Comparison of ENCODE assay signal across 17 cellular contexts in the genomic region with DNA sequence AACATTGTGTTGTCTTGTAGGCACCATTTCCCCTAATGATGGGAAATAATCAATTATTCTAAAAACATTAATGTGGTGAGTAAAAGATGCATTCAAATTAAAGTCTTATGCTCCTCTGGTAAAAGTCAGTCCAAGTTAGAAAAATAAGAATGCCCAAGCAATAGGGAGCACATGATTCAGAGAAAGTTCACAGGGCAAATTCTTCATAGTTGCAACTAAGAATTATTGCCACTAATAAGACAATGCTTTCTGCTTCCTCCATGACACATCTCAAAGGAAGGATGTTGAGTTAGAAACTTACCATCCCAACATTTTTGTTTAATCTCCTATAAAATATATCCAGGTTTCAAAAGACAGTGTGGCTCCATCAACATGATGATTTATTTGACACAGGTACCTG. TPM values are rescaled to one million over a fixed set of nuclear protein-coding genes. Genes with fewer than 3 reads are reported as not detected.
DNase-seq lines count a peak whose midpoint lies in the region; ATAC-seq and TF ChIP-seq lines count a peak whose summit lies in the region.
"Had no signal": no experiment of that assay in that cellular context is flagged by ENCODE, and none has a peak within 500 bp of the region (broad histone marks: within the 10 kb centered on the region; RNA-seq: fewer than 3 reads in every experiment).

No MANE protein-coding gene starts in this region.

- H3K27ac Mint-ChIP-seq in HFFc6 = peak overlapping the region; percentile 51
- H3K27ac Mint-ChIP-seq: CD14-positive monocyte; CD4-positive, alpha-beta memory T cell; H9 had no signal

- DNase-seq in EL = peak; percentile 52
- peak; percentile 33 for DNase-seq in HFFc6
- DNase-seq in choroid plexus epithelial cell (ENCODE audit: low read depth) = peak; percentile 31
- no peak for DNase-seq in NCI-H1417 treated with DMSO at 0.1 percent for 48 hours (lab: John Stamatoyannopoulos, UW)
- DNase-seq in kidney glomerular epithelial cell (lab: John Stamatoyannopoulos, UW) = no peak
- DNase-seq: 8988T; CD4-positive, alpha-beta memory T cell; DMS79 treated with DMSO at 0.1 percent for 48 hours; GDM1; H9 had no signal

- H3K4me3 ChIP-seq in choroid plexus epithelial cell (ENCODE audit: low read depth, low read length) = no peak overlapping the region
- H3K4me3 ChIP-seq: BLaER1, K562 had no signal

- peaks cover 22% of the 10 kb centered on the region for H3K36me3 Mint-ChIP-seq in HFFc6 (ENCODE audit: low read depth)
- H3K36me3 Mint-ChIP-seq: CD14-positive monocyte; CD4-positive, alpha-beta memory T cell had no signal

- no peak for TF ChIP-seq CTCF in HFFc6 (IDR thresholded peaks at IDR 0.05)
- no peak for TF ChIP-seq CTCF in choroid plexus epithelial cell (conservative IDR thresholded peaks at IDR 0.05; ENCODE audit: low read depth, low read length)

- ATAC-seq in GM18867 (IDR thresholded peaks at IDR 0.05; ENCODE audit: unreplicated experiment) = no peak
- no peak for ATAC-seq in HG02623 (IDR thresholded peaks at IDR 0.05; ENCODE audit: unreplicated experiment)
- ATAC-seq: K562 had no signal

- H3K27me3 Mint-ChIP-seq in HFFc6 (ENCODE audit: insufficient read depth) = peaks cover 4% of the 10 kb centered on the region

- H3K9me3 Mint-ChIP-seq in HFFc6 = peaks cover 28% of the 10 kb centered on the region

- H3K4me3 Mint-ChIP-seq in HFFc6 = no peak overlapping the region
- H3K4me3 Mint-ChIP-seq: CD14-positive monocyte; CD4-positive, alpha-beta memory T cell; H9 had no signal

- H3K4me1 Mint-ChIP-seq in HFFc6 (ENCODE audit: low read depth) = peaks cover 46% of the 10 kb centered on the region
- H3K4me1 Mint-ChIP-seq: CD14-positive monocyte; CD4-positive, alpha-beta memory T cell; H9 had no signal

RNA-seq across cellular contexts. Expression of gene PHOX2B, which starts 26.4 kb away (rescaled TPM):
- total RNA-seq in HFFc6 (2021; fragmentation: NEBNext Ultra II Directional; extraction: Animal tissue kit (Norgen Biotek cat#: 25700)) = not detected
- total RNA-seq: CD4-positive, alpha-beta memory T cell; H1; H9; HT1080; K562 had no signal

Comparison
In these comparisons a context has a peak if more than half of its experiments do, and no peak if none do; other contexts are left out.
1. DNase-seq: peak in EL (single experiment), HFFc6 (single experiment) and choroid plexus epithelial cell (single experiment); none in NCI-H1417 treated with DMSO at 0.1 percent for 48 hours (single experiment) and kidney glomerular epithelial cell (single experiment).